1 cellular context compared by ENCODE assay signal in genomic region chr13:93037780-93038179, GRCh38.
TF ChIP-seq lines count a peak whose summit lies in the region.

No MANE protein-coding gene starts in this region.

TF ChIP-seq in HEK293, 187 proteins besides CTCF, POLR2A, EP300 and RAD21 (continued from another document):
- TF ChIP-seq ZNF175 (tag by site-specific recombination; IDR thresholded peaks at IDR 0.05) = no peak
- TF ChIP-seq ZNF501 (tag by site-specific recombination; IDR thresholded peaks at IDR 0.05) = 0 out of 2 replicates have a peak, but pooled peaks have one; percentile 34
- TF ChIP-seq ZNF792 (tag by site-specific recombination; IDR thresholded peaks at IDR 0.05) = no peak
- no peak for TF ChIP-seq ZNF423 (tag by site-specific recombination; IDR thresholded peaks at IDR 0.05)
- no peak for TF ChIP-seq HOXA7 (CRISPR knock-in tag; IDR thresholded peaks at IDR 0.05; ENCODE audit: borderline replicate concordance)
- TF ChIP-seq, protein P1, sequence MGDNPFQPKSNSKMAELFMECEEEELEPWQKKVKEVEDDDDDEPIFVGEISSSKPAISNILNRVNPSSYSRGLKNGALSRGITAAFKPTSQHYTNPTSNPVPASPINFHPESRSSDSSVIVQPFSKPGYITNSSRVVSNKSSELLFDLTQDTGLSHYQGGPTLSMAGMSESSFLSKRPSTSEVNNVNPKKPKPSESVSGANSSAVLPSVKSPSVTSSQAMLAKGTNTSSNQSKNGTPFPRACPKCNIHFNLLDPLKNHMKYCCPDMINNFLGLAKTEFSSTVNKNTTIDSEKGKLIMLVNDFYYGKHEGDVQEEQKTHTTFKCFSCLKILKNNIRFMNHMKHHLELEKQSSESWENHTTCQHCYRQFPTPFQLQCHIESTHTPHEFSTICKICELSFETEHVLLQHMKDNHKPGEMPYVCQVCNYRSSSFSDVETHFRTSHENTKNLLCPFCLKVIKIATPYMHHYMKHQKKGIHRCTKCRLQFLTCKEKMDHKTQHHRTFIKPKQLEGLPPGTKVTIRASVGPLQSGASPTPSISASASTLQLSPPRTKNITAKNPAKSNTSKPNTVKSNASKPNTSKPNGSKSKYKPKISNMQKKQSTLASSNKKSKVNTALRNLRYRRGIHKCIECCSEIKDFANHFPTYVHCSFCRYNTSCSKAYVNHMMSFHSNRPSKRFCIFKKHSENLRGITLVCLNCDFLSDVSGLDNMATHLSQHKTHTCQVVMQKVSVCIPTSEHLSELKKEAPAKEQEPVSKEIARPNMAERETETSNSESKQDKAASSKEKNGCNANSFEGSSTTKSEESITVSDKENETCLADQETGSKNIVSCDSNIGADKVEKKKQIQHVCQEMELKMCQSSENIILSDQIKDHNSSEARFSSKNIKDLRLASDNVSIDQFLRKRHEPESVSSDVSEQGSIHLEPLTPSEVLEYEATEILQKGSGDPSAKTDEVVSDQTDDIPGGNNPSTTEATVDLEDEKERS (tag by site-specific recombination; IDR thresholded peaks at IDR 0.05) = no peak
- TF ChIP-seq ZNF140 (tag by site-specific recombination; IDR thresholded peaks at IDR 0.05) = peak; percentile 74; the same call in 1 of the 2 replicates
- no peak for TF ChIP-seq ZNF785 (tag by site-specific recombination; IDR thresholded peaks at IDR 0.05)
- TF ChIP-seq ZNF23 (tag by site-specific recombination; IDR thresholded peaks at IDR 0.05; ENCODE audit: borderline replicate concordance) = no peak
- TF ChIP-seq ZNF366 (tag by site-specific recombination; conservative IDR thresholded peaks at IDR 0.05) = no peak
- no peak for TF ChIP-seq ZNF350 (tag by site-specific recombination; IDR thresholded peaks at IDR 0.05)
